22 cellular contexts compared by ENCODE assay signal in the genomic region with DNA sequence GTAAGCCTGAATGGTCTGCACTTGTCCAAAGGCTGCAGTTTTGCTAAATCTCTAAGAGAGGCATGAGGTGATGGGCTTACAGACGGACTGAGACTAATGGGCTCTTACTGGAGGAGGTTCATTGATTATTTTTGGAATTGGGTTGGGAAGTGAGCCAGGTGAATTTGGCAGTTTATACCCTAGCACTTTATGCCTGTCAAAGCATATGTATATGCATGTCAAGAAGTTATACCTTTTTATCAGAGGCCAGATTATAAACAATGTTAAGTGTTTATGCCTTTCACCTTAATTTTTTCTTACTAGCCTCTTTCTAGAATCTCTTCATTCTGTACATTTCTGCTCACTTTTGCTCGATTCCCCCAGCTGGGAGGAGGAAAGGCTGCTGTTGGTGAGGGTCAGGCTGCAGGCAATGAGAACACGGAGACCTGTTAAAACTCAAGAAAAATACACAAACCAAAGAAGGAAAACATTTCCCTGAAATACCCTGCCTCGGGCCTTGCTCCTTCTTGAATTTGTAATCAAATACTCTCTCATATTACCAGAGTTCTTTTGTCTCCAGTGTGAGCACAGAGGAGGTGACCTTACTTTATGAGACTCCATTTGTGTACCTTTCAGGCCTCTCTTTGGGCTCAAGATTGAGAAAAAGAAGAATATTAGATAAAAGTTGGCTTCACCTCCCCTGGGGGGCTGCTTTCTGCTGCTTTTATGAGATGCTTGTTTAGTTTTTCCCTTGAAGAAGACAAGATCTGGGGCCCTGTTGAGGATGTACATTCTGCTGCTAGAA.
"Had no signal": no experiment of that assay in that cellular context is flagged by ENCODE, and none has a peak within 500 bp of the region (broad histone marks: within the 10 kb centered on the region; RNA-seq: fewer than 3 reads in every experiment).

No MANE protein-coding gene starts in this region.

- H3K4me3 ChIP-seq: adrenal gland, ascending aorta, colonic mucosa, dorsolateral prefrontal cortex, heart left ventricle, sigmoid colon, thoracic aorta, upper lobe of left lung had no signal

- H3K9me3 ChIP-seq: adrenal gland, ascending aorta, colonic mucosa, heart left ventricle, sigmoid colon, thoracic aorta, upper lobe of left lung had no signal

- ATAC-seq: activated naive CD4-positive, alpha-beta T cell treated with anti-CD3 and anti-CD28 coated beads, Interleukin-2, amount 50 U/mL, for 72 hours; activated T-helper 17 cell treated with anti-CD3 and anti-CD28 coated beads, Interleukin-2, amount 50 U/mL, for 72 hours; effector memory CD8-positive, alpha-beta T cell; esophagus mucosa; heart left ventricle; left colon had no signal

- DNase-seq: activated CD4-positive, alpha-beta memory T cell treated with anti-CD3 and anti-CD28 coated beads, Interleukin-2, amount 10 ng/mL, durations not matched to agents 7 days and 5 days; activated CD4-positive, alpha-beta T cell treated with anti-CD3 and anti-CD28 coated beads for 48 hours; adrenal gland; brain microvascular endothelial cell; central memory CD4-positive, alpha-beta T cell; colonic mucosa; dorsolateral prefrontal cortex; effector memory CD8-positive, alpha-beta T cell; heart left ventricle; left colon; mesenchymal stem cell; sigmoid colon; stimulated activated CD4-positive, alpha-beta T cell treated with anti-CD3 and anti-CD28 coated beads, Interleukin-4, amount 100 ng/mL, for 1 hour; stimulated activated naive CD4-positive, alpha-beta T cell treated with Interleukin-2 at 50 U/mL for 16 hours; SW 1271; upper lobe of left lung had no signal

- H3K9me3 Mint-ChIP-seq: activated CD4-positive, alpha-beta memory T cell treated with anti-CD3 and anti-CD28 coated beads, Interleukin-2, amount 10 ng/mL, durations not matched to agents 7 days and 5 days; activated naive CD4-positive, alpha-beta T cell treated with anti-CD3 and anti-CD28 coated beads, Interleukin-2, amount 50 U/mL, for 72 hours; activated T-helper 17 cell treated with anti-CD3 and anti-CD28 coated beads, Interleukin-2, amount 50 U/mL, for 72 hours; effector memory CD8-positive, alpha-beta T cell; nephron had no signal

- H3K4me1 Mint-ChIP-seq: activated CD4-positive, alpha-beta memory T cell treated with anti-CD3 and anti-CD28 coated beads, Interleukin-2, amount 10 ng/mL, durations not matched to agents 7 days and 5 days; nephron had no signal

- H3K27me3 ChIP-seq: adrenal gland, ascending aorta, brain microvascular endothelial cell, colonic mucosa, dorsolateral prefrontal cortex, heart left ventricle, sigmoid colon, upper lobe of left lung had no signal

- H3K27ac Mint-ChIP-seq: activated CD4-positive, alpha-beta memory T cell treated with anti-CD3 and anti-CD28 coated beads, Interleukin-2, amount 10 ng/mL, durations not matched to agents 7 days and 5 days; activated naive CD4-positive, alpha-beta T cell treated with anti-CD3 and anti-CD28 coated beads, Interleukin-2, amount 50 U/mL, for 72 hours; activated T-helper 17 cell treated with anti-CD3 and anti-CD28 coated beads, Interleukin-2, amount 50 U/mL, for 72 hours; nephron had no signal

- H3K27ac ChIP-seq: adrenal gland, ascending aorta, brain microvascular endothelial cell, colonic mucosa, heart left ventricle, sigmoid colon, thoracic aorta, upper lobe of left lung had no signal

- H3K4me3 Mint-ChIP-seq: activated CD4-positive, alpha-beta memory T cell treated with anti-CD3 and anti-CD28 coated beads, Interleukin-2, amount 10 ng/mL, durations not matched to agents 7 days and 5 days; activated T-helper 17 cell treated with anti-CD3 and anti-CD28 coated beads, Interleukin-2, amount 50 U/mL, for 72 hours; effector memory CD8-positive, alpha-beta T cell; nephron had no signal

- H3K4me1 ChIP-seq: adrenal gland, ascending aorta, colonic mucosa, heart left ventricle, sigmoid colon, upper lobe of left lung had no signal

- H3K27me3 Mint-ChIP-seq: activated CD4-positive, alpha-beta memory T cell treated with anti-CD3 and anti-CD28 coated beads, Interleukin-2, amount 10 ng/mL, durations not matched to agents 7 days and 5 days; activated T-helper 17 cell treated with anti-CD3 and anti-CD28 coated beads, Interleukin-2, amount 50 U/mL, for 72 hours; effector memory CD8-positive, alpha-beta T cell had no signal
